8 cellular contexts compared by ENCODE assay signal in the genomic region with DNA sequence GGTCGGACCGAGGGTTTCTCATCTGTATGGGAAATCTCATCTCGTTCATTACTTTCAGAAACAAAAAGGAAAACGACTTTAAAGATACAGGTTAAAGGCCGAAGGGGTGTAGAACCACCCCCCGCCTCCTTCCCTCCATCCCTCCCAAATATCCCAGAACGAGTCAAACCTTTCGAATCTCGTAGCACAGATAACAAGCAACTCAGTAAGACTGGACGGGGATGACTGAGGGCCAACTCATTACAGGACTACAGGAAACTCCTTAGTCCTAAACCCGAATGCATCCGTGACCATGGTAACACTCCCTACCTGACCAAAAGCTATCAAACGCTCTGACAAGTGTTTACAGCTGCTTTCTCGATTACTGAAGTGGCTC. TPM values are rescaled to one million over a fixed set of nuclear protein-coding genes. Genes with fewer than 3 reads are reported as not detected.
DNase-seq lines count a peak whose midpoint lies in the region; ATAC-seq and TF ChIP-seq lines count a peak whose summit lies in the region.
"Not testable (repeated sequence)": the region's sequence is repeated elsewhere in the genome, so short reads cannot be mapped to it uniquely, and the experiment has no call there.

No MANE protein-coding gene starts in this region.

- H3K4me3 ChIP-seq in AG09309 (ENCODE audit: control insufficient read depth, low read depth, low read length) (peak overlapping the region; percentile 32), iPS-15b (ENCODE audit: low read depth, low read length) (peak overlapping the region; percentile 49), rectal smooth muscle tissue (ENCODE audit: low read length) (peak overlapping the region; percentile 40)

- H3K27ac Mint-ChIP-seq in chondrocyte (ENCODE audit: unreplicated experiment) = peak overlapping the region; percentile 49

- not testable (repeated sequence) for H3K9me3 ChIP-seq in iPS-15b (ENCODE audit: control insufficient read depth, insufficient read depth, low read length)

- H3K27me3 ChIP-seq in iPS-15b (ENCODE audit: control insufficient read depth, insufficient read depth, low read length); rectal smooth muscle tissue (ENCODE audit: control insufficient read depth, insufficient read depth, low read length): not testable (repeated sequence)

- H3K36me3 Mint-ChIP-seq in chondrocyte (ENCODE audit: low read depth) = not testable (repeated sequence)

- not testable (repeated sequence) for H3K9ac ChIP-seq in iPS-15b (ENCODE audit: low read depth, low read length); rectal smooth muscle tissue (ENCODE audit: low read length)

- H3K4me1 ChIP-seq in iPS-15b (ENCODE audit: control insufficient read depth, insufficient read depth, low read length); rectal smooth muscle tissue (ENCODE audit: control insufficient read depth, insufficient read depth, low read length): not testable (repeated sequence)

- not testable (repeated sequence) for DNase-seq in AG09309 (ENCODE audit: low read depth); chondrocyte (ENCODE audit: low spot score)
- peak; percentile 8 for DNase-seq in NCI-H345 (lab: John Stamatoyannopoulos, UW)

- H3K27ac ChIP-seq in rectal smooth muscle tissue (ENCODE audit: low read depth, low read length) = not testable (repeated sequence)

- ATAC-seq in GM18907 (IDR thresholded peaks at IDR 0.05; ENCODE audit: unreplicated experiment) = peak; percentile 32
- peak; percentile 23 for ATAC-seq in HG03025 (IDR thresholded peaks at IDR 0.05; ENCODE audit: low FRiP score, unreplicated experiment)
- peak; percentile 15 to 30 for ATAC-seq in activated CD4-positive, CD25-positive, alpha-beta regulatory T cell treated with anti-CD3 and anti-CD28 coated beads, Interleukin-2, amount 50 U/mL, for 24 hours

- not testable (repeated sequence) for H3K36me3 ChIP-seq in iPS-15b (ENCODE audit: control insufficient read depth, insufficient read depth, low read length); rectal smooth muscle tissue (ENCODE audit: control insufficient read depth, insufficient read depth, low read length)

- H3K4me1 Mint-ChIP-seq in chondrocyte (ENCODE audit: low read depth) = peaks cover 12% of the 10 kb centered on the region

- not testable (repeated sequence) for H3K9me3 Mint-ChIP-seq in chondrocyte (ENCODE audit: low read depth)

- peak overlapping the region; percentile 89 for H3K4me3 Mint-ChIP-seq in chondrocyte (ENCODE audit: unreplicated experiment)

- not testable (repeated sequence) for H3K27me3 Mint-ChIP-seq in chondrocyte (ENCODE audit: low read depth)

- not testable (repeated sequence) for TF ChIP-seq CTCF in AG09309 (IDR thresholded peaks at IDR 0.05; ENCODE audit: control insufficient read depth, insufficient read depth, low read depth, low read length, missing control alignments); chondrocyte (IDR thresholded peaks at IDR 0.05)

RNA-seq across cellular contexts. Expression of a gene that starts 29.0 kb away (rescaled TPM):
- not detected in 3 replicates for total RNA-seq in chondrocyte
